In genomic region chr12:80121661-80122060, GRCh38 we compare ENCODE assay signal across 24 cellular contexts. TPM values are rescaled to one million over a fixed set of nuclear protein-coding genes. Genes with fewer than 3 reads are reported as not detected.
"Had no signal": no experiment of that assay in that cellular context is flagged by ENCODE, and none has a peak within 500 bp of the region (broad histone marks: within the 10 kb centered on the region; RNA-seq: fewer than 3 reads in every experiment).

No MANE protein-coding gene starts in this region.

- H3K36me3 Mint-ChIP-seq: naive thymus-derived CD8-positive, alpha-beta T cell had no signal

- H3K9me3 Mint-ChIP-seq: activated naive CD8-positive, alpha-beta T cell treated with anti-CD3 and anti-CD28 coated beads, Interleukin-2, amount 50 U/mL, for 24 hours; activated T-helper 1 cell treated with anti-CD3 and anti-CD28 coated beads, Interleukin-12 subunit alpha, Interleukin-12 subunit beta, Interleukin-2, Interleukin-4 antibody, amounts not matched to agents 30 ng/mL and 10 ng/mL and 1 ng/mL, durations not matched to agents 14 hours and 24 hours and 36 hours; central memory CD8-positive, alpha-beta T cell; effector memory CD8-positive, alpha-beta T cell had no signal

- DNase-seq: activated CD4-positive, alpha-beta T cell treated with anti-CD3 and anti-CD28 coated beads for 1 hour; activated CD4-positive, alpha-beta T cell treated with anti-CD3 and anti-CD28 coated beads, Interleukin-2, amount 50 U/mL, for 1 hour; activated CD8-positive, alpha-beta T cell treated with anti-CD3 and anti-CD28 coated beads, Interleukin-2, amount 10 ng/mL, durations not matched to agents 7 days and 5 days; activated gamma-delta T cell; activated naive CD4-positive, alpha-beta T cell treated with anti-CD3 and anti-CD28 coated beads, Interleukin-2, amount 50 U/mL, for 16 hours; activated naive CD8-positive, alpha-beta T cell treated with anti-CD3 and anti-CD28 coated beads, Interleukin-2, amount 50 U/mL, for 24 hours; aorta; colonic mucosa; dorsolateral prefrontal cortex; effector memory CD8-positive, alpha-beta T cell; foreskin fibroblast; kidney glomerular epithelial cell; left ventricle myocardium inferior; naive thymus-derived CD8-positive, alpha-beta T cell; retina; stimulated activated naive CD8-positive, alpha-beta T cell treated with anti-CD3 and anti-CD28 coated beads, Interleukin-15, amount 100 ng/mL, for 72 hours; T-helper 1 cell; transverse colon had no signal

- H3K27me3 Mint-ChIP-seq: activated naive CD8-positive, alpha-beta T cell treated with anti-CD3 and anti-CD28 coated beads, Interleukin-2, amount 50 U/mL, for 24 hours; progenitor cell of endocrine pancreas; stimulated activated naive CD8-positive, alpha-beta T cell treated with anti-CD3 and anti-CD28 coated beads, Interleukin-15, amount 100 ng/mL, for 72 hours had no signal

- H3K36me3 ChIP-seq: colonic mucosa, left ventricle myocardium inferior, suprapubic skin, transverse colon had no signal

- H3K4me1 Mint-ChIP-seq: activated naive CD8-positive, alpha-beta T cell treated with anti-CD3 and anti-CD28 coated beads, Interleukin-2, amount 50 U/mL, for 24 hours; central memory CD8-positive, alpha-beta T cell; stimulated activated naive CD8-positive, alpha-beta T cell treated with anti-CD3 and anti-CD28 coated beads, Interleukin-15, amount 100 ng/mL, for 72 hours had no signal

- H3K27ac Mint-ChIP-seq: activated CD8-positive, alpha-beta T cell treated with anti-CD3 and anti-CD28 coated beads, Interleukin-2, amount 10 ng/mL, durations not matched to agents 7 days and 5 days; activated naive CD8-positive, alpha-beta T cell treated with anti-CD3 and anti-CD28 coated beads, Interleukin-2, amount 50 U/mL, for 24 hours; activated T-helper 1 cell treated with anti-CD3 and anti-CD28 coated beads, Interleukin-12 subunit alpha, Interleukin-12 subunit beta, Interleukin-2, Interleukin-4 antibody, amounts not matched to agents 30 ng/mL and 10 ng/mL and 1 ng/mL, durations not matched to agents 14 hours and 24 hours and 36 hours; effector memory CD8-positive, alpha-beta T cell; progenitor cell of endocrine pancreas; stimulated activated naive CD8-positive, alpha-beta T cell treated with anti-CD3 and anti-CD28 coated beads, Interleukin-15, amount 100 ng/mL, for 72 hours had no signal

- FAIRE-seq: endothelial cell of umbilical vein, urothelium cell line had no signal

- H3K27ac ChIP-seq: colonic mucosa, suprapubic skin, transverse colon had no signal

- H3K27me3 ChIP-seq: colonic mucosa, dorsolateral prefrontal cortex, suprapubic skin, transverse colon had no signal

- H3K4me1 ChIP-seq: colonic mucosa, transverse colon had no signal

- H3K9me3 ChIP-seq: colonic mucosa, left ventricle myocardium inferior, suprapubic skin, transverse colon had no signal

- H3K4me3 Mint-ChIP-seq: activated CD8-positive, alpha-beta T cell treated with anti-CD3 and anti-CD28 coated beads, Interleukin-2, amount 10 ng/mL, durations not matched to agents 7 days and 5 days; activated naive CD8-positive, alpha-beta T cell treated with anti-CD3 and anti-CD28 coated beads, Interleukin-2, amount 50 U/mL, for 24 hours; activated T-helper 1 cell treated with anti-CD3 and anti-CD28 coated beads, Interleukin-12 subunit alpha, Interleukin-12 subunit beta, Interleukin-2, Interleukin-4 antibody, amounts not matched to agents 30 ng/mL and 10 ng/mL and 1 ng/mL, durations not matched to agents 14 hours and 24 hours and 36 hours; central memory CD8-positive, alpha-beta T cell; effector memory CD8-positive, alpha-beta T cell; naive thymus-derived CD8-positive, alpha-beta T cell; stimulated activated naive CD8-positive, alpha-beta T cell treated with anti-CD3 and anti-CD28 coated beads, Interleukin-15, amount 100 ng/mL, for 72 hours had no signal

- H3K4me3 ChIP-seq: colonic mucosa, dorsolateral prefrontal cortex, left ventricle myocardium inferior, suprapubic skin, transverse colon had no signal

RNA-seq across cellular contexts. Expression of gene OTOGL, which starts 22.3 kb away (rescaled TPM):
- total RNA-seq: activated CD8-positive, alpha-beta T cell treated with anti-CD3 and anti-CD28 coated beads, Interleukin-2, amount 10 ng/mL, durations not matched to agents 7 days and 5 days; naive thymus-derived CD8-positive, alpha-beta T cell had no signal
